ENCODE assay signal across 9 cellular contexts in the genomic region with DNA sequence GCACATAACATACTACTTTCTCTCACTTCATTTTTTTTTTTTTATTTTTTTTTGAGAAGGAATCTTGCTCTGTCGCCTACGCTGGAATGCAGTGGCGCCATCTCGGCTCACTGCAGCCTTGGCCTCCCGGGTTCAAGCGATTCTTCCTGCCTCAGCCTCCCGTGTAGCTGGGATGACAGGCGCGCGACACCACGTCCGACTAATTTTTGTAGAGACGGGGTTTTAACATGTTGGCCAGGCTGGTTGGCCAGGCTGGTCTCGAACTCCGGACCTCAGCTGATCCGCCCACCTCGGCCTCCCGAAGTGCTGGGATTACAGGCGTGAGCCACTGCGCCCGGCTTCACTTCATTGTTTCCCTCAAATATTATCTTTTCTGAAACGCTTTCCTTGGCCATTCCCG. TPM values are rescaled to one million over a fixed set of nuclear protein-coding genes. Genes with fewer than 3 reads are reported as not detected.
DNase-seq lines count a peak whose midpoint lies in the region; ATAC-seq and TF ChIP-seq lines count a peak whose summit lies in the region.
"Had no signal": no experiment of that assay in that cellular context is flagged by ENCODE, and none has a peak within 500 bp of the region (broad histone marks: within the 10 kb centered on the region; RNA-seq: fewer than 3 reads in every experiment).

No MANE protein-coding gene starts in this region.

- H3K79me2 ChIP-seq in GM23338 (replicated peaks; ENCODE audit: insufficient read depth): peaks cover 21% of the 10 kb centered on the region
- H3K79me2 ChIP-seq in SK-N-SH (ENCODE audit: insufficient read depth): peaks cover 26% of the 10 kb centered on the region
- H3K79me2 ChIP-seq in fibroblast of lung (ENCODE audit: control insufficient read depth, insufficient read depth, low read length): peaks cover 17% of the 10 kb centered on the region

- no peaks in the 10 kb centered on the region for H3K9me3 ChIP-seq in SK-N-SH
- no peaks in the 10 kb centered on the region for H3K9me3 ChIP-seq in fibroblast of lung (ENCODE audit: control insufficient read depth, insufficient read depth, low read depth, low read length)
- H3K9me3 ChIP-seq in sigmoid colon: no peaks in the 10 kb centered on the region
- H3K9me3 ChIP-seq: mucosa of descending colon had no signal

- H3K9me3 Mint-ChIP-seq in GM23338: no peaks in the 10 kb centered on the region

- H3K27me3 ChIP-seq in GM23338 (ENCODE audit: insufficient read depth) (no peaks in the 10 kb centered on the region), SK-N-SH (ENCODE audit: insufficient read depth) (no peaks in the 10 kb centered on the region), fibroblast of lung (ENCODE audit: control insufficient read depth, insufficient read depth, low read length) (no peaks in the 10 kb centered on the region), sigmoid colon (no peaks in the 10 kb centered on the region)

- POLR2A ChIA-PET in SK-N-SH (lab: Yijun Ruan, JAX): interaction anchor here (0.6 to 1.5 kb wide), 5 partner anchors 10 to 926 kb away, joined by 3 to 6 read pairs (median 5); a partner anchor contains a TSS

- H3K4me1 Mint-ChIP-seq in GM23338: peaks cover 20% of the 10 kb centered on the region

- H3F3A ChIP-seq in GM23338 (replicated peaks; ENCODE audit: low read depth) (0 out of 2 replicates have a peak, but pooled peaks cover 3% of the 10 kb centered on the region), SK-N-SH (replicated peaks; ENCODE audit: insufficient read depth) (peaks cover 41% of the 10 kb centered on the region)

- TF ChIP-seq CTCF in GM23338 (conservative IDR thresholded peaks at IDR 0.05; ENCODE audit: low read depth in 2 of 2) (no peak), SK-N-SH (IDR thresholded peaks at IDR 0.05) (no peak), fibroblast of lung (conservative IDR thresholded peaks at IDR 0.05 in 1 of 2, IDR thresholded peaks at IDR 0.05 in 1 of 2; ENCODE audit: low read depth in 1 of 2, low read length in 2 of 2) (no peak), sigmoid colon (IDR thresholded peaks at IDR 0.05) (no peak)

- no peak for TF ChIP-seq RAD21 in SK-N-SH (IDR thresholded peaks at IDR 0.05; ENCODE audit: low read length)

- peaks cover 14% of the 10 kb centered on the region for H3K4me1 ChIP-seq in GM23338 (ENCODE audit: insufficient read depth)
- peaks cover 6 to 15% of the 10 kb centered on the region in 2 experiments for H3K4me1 ChIP-seq in SK-N-SH (ENCODE audit: control insufficient read depth in 1 of 2, insufficient read depth in 2 of 2, low read depth in 1 of 2, low read length in 1 of 2)
- peaks cover 9% of the 10 kb centered on the region for H3K4me1 ChIP-seq in fibroblast of lung (ENCODE audit: control insufficient read depth, extremely low read depth, insufficient read depth, low read length)
- peaks cover 0 to 23% (median 20%) of the 10 kb centered on the region in 4 donors for H3K4me1 ChIP-seq in sigmoid colon

- H3K27me3 Mint-ChIP-seq in GM23338 (ENCODE audit: insufficient read depth, low read depth, poor library complexity): peaks cover 5% of the 10 kb centered on the region

- TF ChIP-seq POLR2A in sigmoid colon (IDR thresholded peaks at IDR 0.05): no peak

- H2AFZ ChIP-seq in GM23338 (no peak overlapping the region; the same call in 1 of the 2 replicates), SK-N-SH (ENCODE audit: low read depth) (peak overlapping the region; percentile 86), fibroblast of lung (ENCODE audit: low read length) (no peak overlapping the region)

- no peak for DNase-seq in GM23338 (ENCODE audit: low spot score)
- DNase-seq in SK-N-SH: no peak
- DNase-seq in fibroblast of lung (ENCODE audit: low read depth in 2 of 2): no peak
- no peak for DNase-seq in sigmoid colon
- no peak for DNase-seq in NCI-H82 treated with DMSO at 0.1 percent for 48 hours (lab: John Stamatoyannopoulos, UW; ENCODE audit: unreplicated experiment)
- no peak for DNase-seq in NCI-H1092 treated with DMSO at 0.1 percent for 48 hours (lab: John Stamatoyannopoulos, UW)
- DNase-seq in activated CD8-positive, alpha-beta memory T cell treated with anti-CD3 and anti-CD28 coated beads, Interleukin-2, amount 50 U/mL, for 4 hours: no peak

- H3K9me2 ChIP-seq in GM23338 (ENCODE audit: insufficient read depth) (no peaks in the 10 kb centered on the region), SK-N-SH (no peaks in the 10 kb centered on the region)

- peaks cover 43% of the 10 kb centered on the region for H3K36me3 Mint-ChIP-seq in GM23338 (ENCODE audit: low read depth)

- H3K36me3 ChIP-seq in GM23338 (ENCODE audit: insufficient read depth): peaks cover 45% of the 10 kb centered on the region
- H3K36me3 ChIP-seq in SK-N-SH (replicated peaks in 1 of 2; ENCODE audit: control insufficient read depth in 1 of 2, insufficient read depth in 2 of 2, low read length in 1 of 2): peaks cover 41 to 42% of the 10 kb centered on the region in 2 experiments
- peaks cover 13% of the 10 kb centered on the region for H3K36me3 ChIP-seq in fibroblast of lung (ENCODE audit: control insufficient read depth, insufficient read depth, low read length)
- peaks cover 13 to 50% (median 33%) of the 10 kb centered on the region in 4 donors for H3K36me3 ChIP-seq in sigmoid colon

- peak overlapping the region; percentile 97; the same call in 1 of the 2 replicates for H3K27ac Mint-ChIP-seq in GM23338

- CTCF ChIA-PET in SK-N-SH (lab: Yijun Ruan, JAX): interaction anchor here (0.7 to 3.5 kb wide), 8 partner anchors 9 to 185 kb away, joined by 3 to 20 read pairs (median 5); no protein-coding TSS in a partner anchor

- TF ChIP-seq EP300 in SK-N-SH (IDR thresholded peaks at IDR 0.05; ENCODE audit: borderline replicate concordance in 1 of 2, low read depth in 1 of 2, low read length in 1 of 2) (no peak), sigmoid colon (IDR thresholded peaks at IDR 0.05) (no peak)

- WGBS in SK-N-SH (ENCODE audit: low lambda C conversion rate): 42% methylated on average over 23 of the region's 23 CpGs
- 90 to 91% methylated on average over 23 of the region's 23 CpGs for WGBS in sigmoid colon, 2 donors

- H4K20me1 ChIP-seq in GM23338 (replicated peaks; ENCODE audit: insufficient read depth) (0 out of 2 replicates have a peak, but pooled peaks cover 4% of the 10 kb centered on the region), SK-N-SH (ENCODE audit: insufficient read depth) (no peaks in the 10 kb centered on the region), fibroblast of lung (ENCODE audit: control insufficient read depth, extremely low read depth, insufficient read depth, low read length) (no peaks in the 10 kb centered on the region)

- peak overlapping the region; percentile 80 for H3K27ac ChIP-seq in GM23338 (ENCODE audit: low read depth)
- H3K27ac ChIP-seq in SK-N-SH (ENCODE audit: low read depth in 2 of 2, low read length in 1 of 2): no peak overlapping the region; a peak in 1 of 4 replicates
- H3K27ac ChIP-seq in fibroblast of lung (ENCODE audit: insufficient read depth, low read length): no peak overlapping the region
- peak overlapping the region in 3 of 4 donors; percentile 85 to 91 (median 87) for H3K27ac ChIP-seq in sigmoid colon

- no peak for ATAC-seq in GM23338
- no peak for ATAC-seq in GM19452 (IDR thresholded peaks at IDR 0.05; ENCODE audit: unreplicated experiment)

- peak overlapping the region; percentile 91 for H3K4me3 Mint-ChIP-seq in GM23338

- intact Hi-C loops in sigmoid colon (cut with DNase I): loop anchor here (2.0 kb wide), 1 partner anchor 35 kb away; no protein-coding TSS in a partner anchor

- H3K4me2 ChIP-seq in GM23338: peak overlapping the region; percentile 90
- H3K4me2 ChIP-seq in SK-N-SH: peak overlapping the region; percentile 90
- H3K4me2 ChIP-seq in fibroblast of lung (ENCODE audit: extremely low read depth, insufficient read depth, low read length): peak overlapping the region; percentile 26

- H3K9ac ChIP-seq in SK-N-SH (peak overlapping the region; percentile 88; the same call in 1 of the 2 replicates), fibroblast of lung (ENCODE audit: insufficient read depth, low read length) (no peak overlapping the region)

- H3K4me3 ChIP-seq in GM23338: peak overlapping the region; percentile 90
- peak overlapping the region; percentile 74 to 77; a peak in 3 of 4 replicates for H3K4me3 ChIP-seq in SK-N-SH (ENCODE audit: low read depth in 2 of 2, low read length in 1 of 2)
- peak overlapping the region in 3 of 4 experiments; percentile 81 to 97 (median 97) for H3K4me3 ChIP-seq in fibroblast of lung (replicated peaks in 1 of 4; ENCODE audit: control extremely low read depth in 1 of 4, insufficient read depth in 1 of 4, low read depth in 3 of 4, low read length in 4 of 4)
- peak overlapping the region; percentile 75 to 93 (median 81) for H3K4me3 ChIP-seq in sigmoid colon

RNA-seq across cellular contexts. Expression of a gene that starts 0.6 kb away (rescaled TPM):
- 56.7 and 84.9 TPM in 2 replicates for total RNA-seq in GM23338 (2014; rRNA removed; shearing (Covaris generic))
- polyA plus RNA-seq in GM23338 (2016; fragmentation: Nextera tagmentation; extraction: Ambion mirVana) (18.4 and 21.8 TPM in 2 replicates), SK-N-SH (2012; rRNA removed) (31.4 and 52.1 TPM in 2 replicates), fibroblast of lung (77.4 and 78.4 TPM in 2 replicates), sigmoid colon (10 to 100 TPM; 25.6 to 42.0 (median 35.4) TPM)
- polyA plus RNA-seq in SK-N-SH (2012; cell fraction: cytosol; rRNA removed): 34.9 and 45.9 TPM in 2 replicates
- 24.8 and 42.2 TPM in 2 replicates for polyA plus RNA-seq in SK-N-SH (2012; cell fraction: nucleus; rRNA removed)
- total RNA-seq in fibroblast of lung (43.7 and 72.8 TPM in 2 replicates), sigmoid colon (10 to 100 TPM; 49.0 to 57.4 (median 53.0) TPM)
- 53.8 and 55.9 TPM in 2 replicates for polyA plus RNA-seq in fibroblast of lung (2012)
- polyA minus RNA-seq in fibroblast of lung (ENCODE audit: low replicate concordance): 27.6 and 34.6 TPM in 2 replicates

RNA-seq across cellular contexts. Expression of a gene that starts 23.2 kb away (rescaled TPM):
- total RNA-seq in GM23338 (2014; rRNA removed; shearing (Covaris generic)): 84.4 and 104 TPM in 2 replicates
- 44.1 and 55.0 TPM in 2 replicates for polyA plus RNA-seq in GM23338 (2016; fragmentation: Nextera tagmentation; extraction: Ambion mirVana)
- polyA plus RNA-seq in SK-N-SH (2012; rRNA removed): 108 and 150 TPM in 2 replicates
- 55.1 and 69.1 TPM in 2 replicates for polyA plus RNA-seq in SK-N-SH (2012; cell fraction: cytosol; rRNA removed)
- 383 and 570 TPM in 2 replicates for polyA plus RNA-seq in SK-N-SH (2012; cell fraction: nucleus; rRNA removed)
- 66.3 and 89.8 TPM in 2 replicates for total RNA-seq in fibroblast of lung
- 72.6 and 75.4 TPM in 2 replicates for polyA plus RNA-seq in fibroblast of lung
- polyA plus RNA-seq in fibroblast of lung (2012): 59.9 and 64.8 TPM in 2 replicates
- polyA minus RNA-seq in fibroblast of lung (ENCODE audit: low replicate concordance): 36.6 and 40.5 TPM in 2 replicates
- 100 to 1,000 TPM; 138 to 184 (median 147) TPM for total RNA-seq in sigmoid colon
- polyA plus RNA-seq in sigmoid colon: 10 to 100 TPM; 28.2 to 76.1 (median 44.4) TPM

RNA-seq across cellular contexts. Expression of a gene that starts 57.5 kb away (rescaled TPM):
- 87.1 and 104 TPM in 2 replicates for total RNA-seq in GM23338 (2014; rRNA removed; shearing (Covaris generic))
- 52.1 and 58.2 TPM in 2 replicates for polyA plus RNA-seq in GM23338 (2016; fragmentation: Nextera tagmentation; extraction: Ambion mirVana)
- polyA plus RNA-seq in SK-N-SH (2012; rRNA removed): 91.4 and 122 TPM in 2 replicates
- polyA plus RNA-seq in SK-N-SH (2012; cell fraction: cytosol; rRNA removed): 86.6 and 96.8 TPM in 2 replicates
- 105 and 128 TPM in 2 replicates for polyA plus RNA-seq in SK-N-SH (2012; cell fraction: nucleus; rRNA removed)
- total RNA-seq in fibroblast of lung: 284 and 316 TPM in 2 replicates
- polyA plus RNA-seq in fibroblast of lung: 259 and 276 TPM in 2 replicates
- polyA plus RNA-seq in fibroblast of lung (2012): 158 and 180 TPM in 2 replicates
- polyA minus RNA-seq in fibroblast of lung (ENCODE audit: low replicate concordance): 234 and 336 TPM in 2 replicates
- total RNA-seq in sigmoid colon: 100 to 1,000 TPM in 1 of 4 donors, 10 to 100 TPM in 3; 93.8 to 117 (median 96.5) TPM
- 10 to 100 TPM; 62.5 to 76.0 (median 68.7) TPM for polyA plus RNA-seq in sigmoid colon

RNA-seq across cellular contexts. Expression of a gene that starts 57.7 kb away (rescaled TPM):
- total RNA-seq in GM23338 (2014; rRNA removed; shearing (Covaris generic)): 45.9 and 47.5 TPM in 2 replicates
- polyA plus RNA-seq in GM23338 (2016; fragmentation: Nextera tagmentation; extraction: Ambion mirVana) (36.0 and 37.4 TPM in 2 replicates), SK-N-SH (2012; rRNA removed) (165 and 226 TPM in 2 replicates), fibroblast of lung (188 and 207 TPM in 2 replicates), sigmoid colon (10 to 100 TPM; 12.0 to 55.6 (median 19.4) TPM)
- polyA plus RNA-seq in SK-N-SH (2012; cell fraction: cytosol; rRNA removed): 119 and 142 TPM in 2 replicates
- polyA plus RNA-seq in SK-N-SH (2012; cell fraction: nucleus; rRNA removed): 207 and 239 TPM in 2 replicates
- total RNA-seq in fibroblast of lung (61.9 and 97.1 TPM in 2 replicates), sigmoid colon (10 to 100 TPM; 30.3 to 46.7 (median 39.0) TPM)
- 85.8 and 93.4 TPM in 2 replicates for polyA plus RNA-seq in fibroblast of lung (2012)
- 117 and 162 TPM in 2 replicates for polyA minus RNA-seq in fibroblast of lung (ENCODE audit: low replicate concordance)

Comparison
In these comparisons a context has a peak if more than half of its experiments do, and no peak if none do; other contexts are left out.
1. H3K27ac ChIP-seq: peak in GM23338 (single experiment) and sigmoid colon (3 of 4); none in SK-N-SH (0 of 2) and fibroblast of lung (single experiment).
2. H3K4me2 ChIP-seq: peak in every context shown above with its lines; median percentile 90 in GM23338; 90 in SK-N-SH; 26 in fibroblast of lung.
3. Peak in every context shown above with its lines, with median percentiles within 50 percentile points of each other: H3K4me3 ChIP-seq.